Comparison of ENCODE assay signal across 1 cellular context in genomic region chr10:43078175-43078985, GRCh38.
TF ChIP-seq lines count a peak whose summit lies in the region.

No MANE protein-coding gene starts in this region.

TF ChIP-seq in GM23338, 12 proteins besides CTCF, POLR2A, EP300 and RAD21:
- TF ChIP-seq ZNF462 (CRISPR knock-in tag; IDR thresholded peaks at IDR 0.05) (no peak), CREB1 (CRISPR knock-in tag; IDR thresholded peaks at IDR 0.05; ENCODE audit: low read depth) (no peak), EZH2 (IDR thresholded peaks at IDR 0.05; ENCODE audit: low read depth, unreplicated experiment) (peak; percentile 1)
TF ChIP-seq in GM23338: peak in this region for 1.
